Comparison of ENCODE assay signal across 10 cellular contexts in the genomic region with DNA sequence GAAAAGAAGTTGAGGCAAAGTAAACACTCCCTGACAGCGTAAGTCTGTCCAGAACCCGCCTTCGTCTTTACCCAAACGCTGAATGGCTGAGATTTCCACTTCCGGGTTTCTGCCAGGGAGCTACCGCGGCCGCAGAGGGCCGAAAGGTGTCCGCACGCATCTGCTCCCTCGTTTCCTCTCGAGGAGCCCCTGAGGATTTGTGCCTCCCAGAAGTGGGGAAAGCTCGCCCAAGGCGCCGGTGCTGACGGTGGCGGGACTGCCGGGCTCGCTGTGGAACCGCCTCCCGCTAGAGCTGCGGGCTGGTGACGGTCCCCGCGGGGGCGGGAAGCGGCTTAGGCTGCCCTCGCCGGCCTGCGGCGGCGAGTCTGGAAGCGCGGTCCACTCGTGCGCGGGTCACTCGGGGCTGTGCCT.
DNase-seq lines count a peak whose midpoint lies in the region; ATAC-seq and TF ChIP-seq lines count a peak whose summit lies in the region.
"Had no signal": no experiment of that assay in that cellular context is flagged by ENCODE, and none has a peak within 500 bp of the region (broad histone marks: within the 10 kb centered on the region; RNA-seq: fewer than 3 reads in every experiment).

No MANE protein-coding gene starts in this region.

- no peak for TF ChIP-seq RAD21 in SK-N-SH (IDR thresholded peaks at IDR 0.05; ENCODE audit: low read length)
- TF ChIP-seq RAD21 in liver (IDR thresholded peaks at IDR 0.05) = no peak

- peaks cover 15% of the 10 kb centered on the region for H3K79me2 ChIP-seq in SK-N-SH (ENCODE audit: insufficient read depth)

- peak overlapping the region; percentile 72 for H3K4me3 Mint-ChIP-seq in CD4-positive, alpha-beta T cell

- peaks cover 0 to 11% of the 10 kb centered on the region in 2 experiments for H3K36me3 ChIP-seq in SK-N-SH (replicated peaks in 1 of 2; ENCODE audit: control insufficient read depth in 1 of 2, insufficient read depth in 2 of 2, low read length in 1 of 2)
- H3K36me3 ChIP-seq in liver (ENCODE audit: control insufficient read depth in 4 of 4, insufficient read depth in 3 of 4, low read depth in 1 of 4, low read length in 3 of 4) = no peaks in the 10 kb centered on the region
- H3K36me3 ChIP-seq: tibial nerve had no signal

- no peak for TF ChIP-seq EP300 in SK-N-SH (IDR thresholded peaks at IDR 0.05; ENCODE audit: borderline replicate concordance in 1 of 2, low read depth in 1 of 2, low read length in 1 of 2)

- H3K27ac ChIP-seq in CD4-positive, alpha-beta T cell (ENCODE audit: low read depth, low read length) = no peak overlapping the region
- H3K27ac ChIP-seq in SK-N-SH (ENCODE audit: low read depth in 2 of 2, low read length in 1 of 2) (peak overlapping the region; percentile 51 to 83; a peak in 3 of 4 replicates), liver (ENCODE audit: low read depth in 1 of 2, low read length in 2 of 2) (no peak overlapping the region)

- POLR2A ChIA-PET in CD4-positive, alpha-beta T cell (lab: Charles Lee) = no interaction called here
- POLR2A ChIA-PET in SK-N-SH (lab: Yijun Ruan, JAX) = interaction anchor here (0.8 to 1.6 kb wide), 4 partner anchors 49 to 417 kb away, joined by 3 to 7 read pairs (median 4); no protein-coding TSS in a partner anchor

- H4K20me1 ChIP-seq in SK-N-SH (ENCODE audit: insufficient read depth) = no peaks in the 10 kb centered on the region

- no peak overlapping the region for H3K27ac Mint-ChIP-seq in CD4-positive, alpha-beta T cell

- H3K4me3 ChIP-seq in SK-N-SH (ENCODE audit: low read depth in 2 of 2, low read length in 1 of 2) (peak overlapping the region; percentile 75 to 93), liver (ENCODE audit: low read depth in 1 of 3, low read length in 3 of 3) (peak overlapping the region in 2 of 3 donors; percentile 45 to 49)
- H3K4me3 ChIP-seq: lung had no signal

- H3F3A ChIP-seq in SK-N-SH (replicated peaks; ENCODE audit: insufficient read depth) = peaks cover 2% of the 10 kb centered on the region

- peak overlapping the region; percentile 75 for H3K4me2 ChIP-seq in SK-N-SH

- H3K27me3 ChIP-seq in CD4-positive, alpha-beta T cell (ENCODE audit: control insufficient read depth, insufficient read depth, low read length) = no peaks in the 10 kb centered on the region
- H3K27me3 ChIP-seq in SK-N-SH (ENCODE audit: insufficient read depth) (no peaks in the 10 kb centered on the region), liver (ENCODE audit: control insufficient read depth in 4 of 4, insufficient read depth in 4 of 4, low read length in 3 of 4) (no peaks in the 10 kb centered on the region)
- H3K27me3 ChIP-seq: tibial nerve had no signal

- TF ChIP-seq CTCF in CD4-positive, alpha-beta T cell (IDR thresholded peaks at IDR 0.05) = no peak
- no peak for TF ChIP-seq CTCF in SK-N-SH (IDR thresholded peaks at IDR 0.05)
- TF ChIP-seq CTCF in liver (IDR thresholded peaks at IDR 0.05; ENCODE audit: low read depth, low read length, missing input control) = no peak

- peak in 2 of 10 experiments; percentile 20 to 45 for DNase-seq in CD4-positive, alpha-beta T cell
- peak; percentile 89 for DNase-seq in HT1080 (ENCODE audit: low read depth)
- peak; percentile 91 for DNase-seq in SK-N-SH
- no peak for DNase-seq in middle frontal gyrus (ENCODE audit: extremely low spot score, low spot score)
- no peak for DNase-seq in NCI-H2107 treated with DMSO at 0.1 percent for 48 hours (lab: John Stamatoyannopoulos, UW; ENCODE audit: unreplicated experiment)

- H3K4me1 Mint-ChIP-seq in CD4-positive, alpha-beta T cell (ENCODE audit: low read depth) = no peaks in the 10 kb centered on the region

- H3K4me1 ChIP-seq in SK-N-SH (ENCODE audit: control insufficient read depth in 1 of 2, insufficient read depth in 2 of 2, low read depth in 1 of 2, low read length in 1 of 2) = no peaks in the 10 kb centered on the region; a peak in 2 of 4 replicates
- H3K4me1 ChIP-seq in liver (ENCODE audit: control insufficient read depth in 4 of 4, insufficient read depth in 4 of 4, low read length in 3 of 4) = no peaks in the 10 kb centered on the region
- H3K4me1 ChIP-seq: tibial nerve had no signal

- intact Hi-C loops in CD4-positive, alpha-beta T cell (cut with DNase I, micrococcal nuclease) = no loop called here

- H2AFZ ChIP-seq in SK-N-SH (ENCODE audit: low read depth) = peak overlapping the region; percentile 97; the same call in 1 of the 2 replicates

- CTCF ChIA-PET in CD4-positive, alpha-beta T cell (lab: Charles Lee) = no interaction called here
- CTCF ChIA-PET in SK-N-SH (lab: Yijun Ruan, JAX) = no interaction called here

- H3K9ac ChIP-seq in SK-N-SH = peak overlapping the region; percentile 87
- no peak overlapping the region for H3K9ac ChIP-seq in liver (ENCODE audit: low read depth in 1 of 2, low read length in 2 of 2)

- H3K9me3 Mint-ChIP-seq in CD4-positive, alpha-beta T cell = peaks cover 7% of the 10 kb centered on the region

- H3K36me3 Mint-ChIP-seq in CD4-positive, alpha-beta T cell (ENCODE audit: low read depth) = no peaks in the 10 kb centered on the region

- no peaks in the 10 kb centered on the region for H3K9me2 ChIP-seq in SK-N-SH

- peaks cover 5% of the 10 kb centered on the region for H3K9me3 ChIP-seq in CD4-positive, alpha-beta T cell (ENCODE audit: control insufficient read depth, low read length)
- H3K9me3 ChIP-seq in SK-N-SH (no peaks in the 10 kb centered on the region), liver (ENCODE audit: control insufficient read depth in 4 of 4, low read length in 3 of 4) (peaks cover 0 to 6% (median under 1%) of the 10 kb centered on the region in 4 donors)

- ATAC-seq in CD4-positive, alpha-beta T cell (ENCODE audit: poor library complexity) = no peak
- no peak for ATAC-seq in GM21526 (IDR thresholded peaks at IDR 0.05; ENCODE audit: low FRiP score, unreplicated experiment)
- no peak for ATAC-seq in GM21529 (IDR thresholded peaks at IDR 0.05; ENCODE audit: unreplicated experiment)

- 8% methylated on average over 37 of the region's 39 CpGs for WGBS in SK-N-SH (ENCODE audit: low lambda C conversion rate)
- WGBS in liver = 33% methylated on average over 39 of the region's 39 CpGs

- no peaks in the 10 kb centered on the region for H3K27me3 Mint-ChIP-seq in CD4-positive, alpha-beta T cell

TF ChIP-seq in SK-N-SH, 30 proteins besides CTCF, POLR2A, EP300 and RAD21 (continues in another document):
- TF ChIP-seq YY1 (IDR thresholded peaks at IDR 0.05; ENCODE audit: low read depth) (peak; percentile 65; the same call in 1 of the 2 replicates), SIN3A (IDR thresholded peaks at IDR 0.05; ENCODE audit: borderline replicate concordance, low read depth, low read length) (peak; percentile 87), TEAD4 (IDR thresholded peaks at IDR 0.05; ENCODE audit: borderline replicate concordance, insufficient read depth) (no peak), POLR2AphosphoS5 (IDR thresholded peaks at IDR 0.05; ENCODE audit: low read depth, low read length) (peak; percentile 57; the same call in 1 of the 2 replicates), GABPA (IDR thresholded peaks at IDR 0.05; ENCODE audit: low read depth) (peak; percentile 80), RFX5 (IDR thresholded peaks at IDR 0.05; ENCODE audit: low read length) (no peak), GATA2 (CRISPR knock-in tag; IDR thresholded peaks at IDR 0.05) (no peak), RCOR1 (IDR thresholded peaks at IDR 0.05; ENCODE audit: low read length) (0 out of 2 replicates have a peak, but pooled peaks have one; percentile 39), NRF1 (IDR thresholded peaks at IDR 0.05; ENCODE audit: low read depth, low read length) (no peak), FOXM1 (IDR thresholded peaks at IDR 0.05; ENCODE audit: low read depth) (no peak), NFIC (IDR thresholded peaks at IDR 0.05; ENCODE audit: borderline replicate concordance) (no peak)

TF ChIP-seq in liver, 16 proteins besides CTCF, POLR2A, EP300 and RAD21 (continues in another document):
- TF ChIP-seq NR2F2 (IDR thresholded peaks at IDR 0.05) = no peak
- no peak for TF ChIP-seq JUND (IDR thresholded peaks at IDR 0.05)
- no peak for TF ChIP-seq FOXA1 (IDR thresholded peaks at IDR 0.05)
- TF ChIP-seq, protein P1, sequence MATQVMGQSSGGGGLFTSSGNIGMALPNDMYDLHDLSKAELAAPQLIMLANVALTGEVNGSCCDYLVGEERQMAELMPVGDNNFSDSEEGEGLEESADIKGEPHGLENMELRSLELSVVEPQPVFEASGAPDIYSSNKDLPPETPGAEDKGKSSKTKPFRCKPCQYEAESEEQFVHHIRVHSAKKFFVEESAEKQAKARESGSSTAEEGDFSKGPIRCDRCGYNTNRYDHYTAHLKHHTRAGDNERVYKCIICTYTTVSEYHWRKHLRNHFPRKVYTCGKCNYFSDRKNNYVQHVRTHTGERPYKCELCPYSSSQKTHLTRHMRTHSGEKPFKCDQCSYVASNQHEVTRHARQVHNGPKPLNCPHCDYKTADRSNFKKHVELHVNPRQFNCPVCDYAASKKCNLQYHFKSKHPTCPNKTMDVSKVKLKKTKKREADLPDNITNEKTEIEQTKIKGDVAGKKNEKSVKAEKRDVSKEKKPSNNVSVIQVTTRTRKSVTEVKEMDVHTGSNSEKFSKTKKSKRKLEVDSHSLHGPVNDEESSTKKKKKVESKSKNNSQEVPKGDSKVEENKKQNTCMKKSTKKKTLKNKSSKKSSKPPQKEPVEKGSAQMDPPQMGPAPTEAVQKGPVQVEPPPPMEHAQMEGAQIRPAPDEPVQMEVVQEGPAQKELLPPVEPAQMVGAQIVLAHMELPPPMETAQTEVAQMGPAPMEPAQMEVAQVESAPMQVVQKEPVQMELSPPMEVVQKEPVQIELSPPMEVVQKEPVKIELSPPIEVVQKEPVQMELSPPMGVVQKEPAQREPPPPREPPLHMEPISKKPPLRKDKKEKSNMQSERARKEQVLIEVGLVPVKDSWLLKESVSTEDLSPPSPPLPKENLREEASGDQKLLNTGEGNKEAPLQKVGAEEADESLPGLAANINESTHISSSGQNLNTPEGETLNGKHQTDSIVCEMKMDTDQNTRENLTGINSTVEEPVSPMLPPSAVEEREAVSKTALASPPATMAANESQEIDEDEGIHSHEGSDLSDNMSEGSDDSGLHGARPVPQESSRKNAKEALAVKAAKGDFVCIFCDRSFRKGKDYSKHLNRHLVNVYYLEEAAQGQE (IDR thresholded peaks at IDR 0.05) = peak; percentile 23
- TF ChIP-seq GABPA (IDR thresholded peaks at IDR 0.05 in 1 of 2, conservative IDR thresholded peaks at IDR 0.05 in 1 of 2) = peak in 1 of 2 donors; percentile 82
- TF ChIP-seq, protein P2, sequence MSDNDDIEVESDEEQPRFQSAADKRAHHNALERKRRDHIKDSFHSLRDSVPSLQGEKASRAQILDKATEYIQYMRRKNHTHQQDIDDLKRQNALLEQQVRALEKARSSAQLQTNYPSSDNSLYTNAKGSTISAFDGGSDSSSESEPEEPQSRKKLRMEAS (IDR thresholded peaks at IDR 0.05) = peak; percentile 13
- peak in 1 of 2 donors; percentile 25 for TF ChIP-seq EGR1 (IDR thresholded peaks at IDR 0.05; ENCODE audit: low read depth in 2 of 2)

Comparison
In these comparisons a context has a peak if more than half of its experiments do, and no peak if none do; other contexts are left out.
1. DNase-seq: peak in HT1080 (single experiment) and SK-N-SH (single experiment); none in middle frontal gyrus (single experiment) and NCI-H2107 treated with DMSO at 0.1 percent for 48 hours (single experiment).
2. H3K27ac ChIP-seq: peak in SK-N-SH (2 of 2); none in CD4-positive, alpha-beta T cell (single experiment) and liver (0 of 2).